ENCODE assay signal across 8 cellular contexts in the genomic region with DNA sequence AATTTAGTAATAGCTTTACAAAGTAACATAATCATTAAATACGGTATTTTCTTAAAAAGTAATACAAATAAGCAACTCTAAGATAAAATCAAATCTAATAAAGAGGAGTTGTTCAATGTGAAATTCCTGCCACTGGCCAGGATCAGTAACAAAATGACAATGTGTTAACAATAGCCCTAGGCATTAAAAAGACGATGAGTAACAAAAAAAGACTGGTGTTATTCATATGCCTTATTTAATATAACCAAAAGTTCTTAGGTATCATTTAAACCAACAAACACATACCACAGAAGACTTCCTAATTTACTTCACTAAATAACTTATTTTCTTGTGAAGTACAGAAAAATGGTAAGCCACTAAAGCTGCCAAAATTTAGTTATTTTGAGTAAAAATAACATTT. TPM values are rescaled to one million over a fixed set of nuclear protein-coding genes. Genes with fewer than 3 reads are reported as not detected.
DNase-seq lines count a peak whose midpoint lies in the region; ATAC-seq, FAIRE-seq and TF ChIP-seq lines count a peak whose summit lies in the region.
"Not testable (repeated sequence)": the region's sequence is repeated elsewhere in the genome, so short reads cannot be mapped to it uniquely, and the experiment has no call there.

No MANE protein-coding gene starts in this region.

- not testable (repeated sequence) for H3K9me3 ChIP-seq in GM12878 (replicated peaks; ENCODE audit: control insufficient read depth, insufficient read depth, low read length); H1 (ENCODE audit: insufficient read depth in 2 of 2, low read depth in 1 of 2, low read length in 1 of 2); small intestine (ENCODE audit: control insufficient read depth, low read depth)

- intact Hi-C loops in GM12878 (cut with micrococcal nuclease; ENCODE audit: unreplicated experiment) = not testable (repeated sequence)

- H2BK20ac ChIP-seq in H1 (ENCODE audit: low read length) = not testable (repeated sequence)

- H3K27ac ChIP-seq in GM12878 (ENCODE audit: control insufficient read depth, insufficient read depth); H1 (ENCODE audit: low read depth, low read length); small intestine (ENCODE audit: low read depth in 1 of 2, low read length in 1 of 2): not testable (repeated sequence)

- H2AK5ac ChIP-seq in H1 (ENCODE audit: low read depth, low read length) = not testable (repeated sequence)

- peak; percentile 59 for FAIRE-seq in A204.1 (lab: Jason Lieb, UNC)
- FAIRE-seq in G401.6 (lab: Jason Lieb, UNC) = peak; percentile 90
- FAIRE-seq in GM12878 (lab: Jason Lieb, UNC) = peak; percentile 7
- peak; percentile 68 for FAIRE-seq in H1 (lab: Jason Lieb, UNC)
- peak; percentile 9 for FAIRE-seq in islet of Langerhans (lab: Jason Lieb, UNC)
- FAIRE-seq in small intestine (lab: Jason Lieb, UNC) = peak; percentile 19

- not testable (repeated sequence) for BruUV-seq in GM12878 (replicated peaks; lab: Mats Ljungman, UMichigan)

- H3K56ac ChIP-seq in H1 (replicated peaks; ENCODE audit: insufficient read length, low read depth, low read length) = not testable (repeated sequence)

- not testable (repeated sequence) for H3K9ac ChIP-seq in GM12878 (ENCODE audit: control insufficient read depth, insufficient read depth, low read length); H1 (replicated peaks in 1 of 4; ENCODE audit: extremely low read depth in 1 of 4, low read depth in 3 of 4, low read length in 3 of 4)

- TF ChIP-seq CTCF in GM12878 (IDR thresholded peaks at IDR 0.05 in 2 of 3, conservative IDR thresholded peaks at IDR 0.05 in 1 of 3; ENCODE audit: control insufficient read depth in 2 of 3, extremely low read depth in 1 of 3, insufficient read depth in 1 of 3, low read depth in 3 of 3, low read length in 3 of 3); H1 (IDR thresholded peaks at IDR 0.05; ENCODE audit: control extremely low read depth in 1 of 3, insufficient read depth in 1 of 3, low read depth in 1 of 3, low read length in 3 of 3): not testable (repeated sequence)

- TF ChIP-seq EP300 in GM12878 (IDR thresholded peaks at IDR 0.05; ENCODE audit: borderline replicate concordance in 1 of 2, control insufficient read depth in 1 of 2, low read depth in 2 of 2, low read length in 2 of 2); H1 (IDR thresholded peaks at IDR 0.05; ENCODE audit: borderline replicate concordance in 1 of 2, low read depth in 2 of 2, low read length in 2 of 2): not testable (repeated sequence)

- not testable (repeated sequence) for H3K23me2 ChIP-seq in H1 (ENCODE audit: low read depth, low read length)

- H4K5ac ChIP-seq in H1 (ENCODE audit: insufficient read length, low read depth, low read length) = not testable (repeated sequence)

- ATAC-seq in GM12878 = not testable (repeated sequence)

- H3K23ac ChIP-seq in H1 (ENCODE audit: insufficient read length) = not testable (repeated sequence)

- SMC1A ChIA-PET in GM12878 (lab: Charles Lee; ENCODE audit: uncharacterized antibody, unreplicated experiment) = not testable (repeated sequence)

- H3K4me1 ChIP-seq in GM12878 (ENCODE audit: control insufficient read depth, insufficient read depth, low read length); H1 (replicated peaks in 1 of 4; ENCODE audit: control insufficient read depth in 3 of 4, insufficient read depth in 4 of 4, low read length in 3 of 4); small intestine (ENCODE audit: control insufficient read depth in 2 of 2, insufficient read depth in 1 of 2, low read depth in 1 of 2, low read length in 1 of 2): not testable (repeated sequence)

- H3K18ac ChIP-seq in H1 (ENCODE audit: extremely low read depth, low read length) = not testable (repeated sequence)

- not testable (repeated sequence) for TF ChIP-seq POLR2A in GM12878 (IDR thresholded peaks at IDR 0.05; ENCODE audit: low read depth, low read length); H1 (IDR thresholded peaks at IDR 0.05; ENCODE audit: control extremely low read depth in 1 of 2, low read depth in 2 of 2, low read length in 2 of 2)

- H2BK15ac ChIP-seq in H1 (ENCODE audit: low read length) = not testable (repeated sequence)

- not testable (repeated sequence) for H3K79me1 ChIP-seq in H1 (ENCODE audit: low read depth, low read length)

- POLR2A ChIA-PET in GM12878 (lab: Charles Lee); H1 (lab: Charles Lee; ENCODE audit: partially characterized antibody): not testable (repeated sequence)

- not testable (repeated sequence) for H4K20me1 ChIP-seq in GM12878 (ENCODE audit: control insufficient read depth, insufficient read depth); H1 (replicated peaks in 1 of 2; ENCODE audit: control insufficient read depth in 1 of 2, insufficient read depth in 2 of 2, low read length in 2 of 2)

- CTCF ChIA-PET in GM12878 (lab: Yijun Ruan, JAX) = interaction anchor here (1.0 kb wide), 1 partner anchor 12 kb away, joined by 4 read pairs; no protein-coding TSS in a partner anchor
- CTCF ChIA-PET in H1 (lab: Charles Lee; ENCODE audit: partially characterized antibody) = not testable (repeated sequence)

- not testable (repeated sequence) for H4K91ac ChIP-seq in H1 (replicated peaks; ENCODE audit: insufficient read length, low read length)

- RAD21 ChIA-PET in GM12878 (lab: Charles Lee; ENCODE audit: unreplicated experiment) = not testable (repeated sequence)

- not testable (repeated sequence) for H2BK5ac ChIP-seq in H1 (ENCODE audit: low read depth, low read length)

- H4K8ac ChIP-seq in H1 (ENCODE audit: extremely low read depth, insufficient read depth, low read length) = not testable (repeated sequence)

- 100% methylated on average over 2 of the region's 2 CpGs for WGBS in GM12878 (ENCODE audit: insufficient coverage, insufficient replicate concordance, low lambda C conversion rate, missing lambda C conversion rate)
- 92% methylated on average over 2 of the region's 2 CpGs; no CpG with 5 or more reads in 1 of the 2 experiments for WGBS in H1 (ENCODE audit: extremely low coverage in 1 of 2, insufficient coverage in 1 of 2, insufficient read length in 1 of 2, insufficient replicate concordance in 2 of 2, low coverage in 1 of 2, low lambda C conversion rate in 2 of 2, missing lambda C conversion rate in 1 of 2), 2 experiments
- WGBS in small intestine, 3 donors = 86 to 93% (median 90%) methylated on average over 2 of the region's 2 CpGs

- DNase-seq in EH (ENCODE audit: low read depth) (peak; percentile 78), M059J (ENCODE audit: low read depth) (peak; percentile 12)
- DNase-seq in GM12878 (ENCODE audit: low read depth, low spot score); H1 (ENCODE audit: low read depth in 1 of 2, low spot score in 2 of 2); small intestine: not testable (repeated sequence)

- not testable (repeated sequence) for H3K4me2 ChIP-seq in GM12878 (ENCODE audit: control insufficient read depth, insufficient read depth); H1 (ENCODE audit: insufficient read depth in 1 of 2, low read depth in 2 of 2, low read length in 2 of 2)

- not testable (repeated sequence) for H3K36me3 ChIP-seq in GM12878 (ENCODE audit: control insufficient read depth in 2 of 2, insufficient read depth in 2 of 2, low read length in 1 of 2); small intestine (ENCODE audit: control insufficient read depth in 2 of 2, insufficient read depth in 2 of 2, low read length in 2 of 2)
- peaks cover 2 to 30% (median 8%) of the 10 kb centered on the region in 4 experiments; a peak in 5 of 8 replicates for H3K36me3 ChIP-seq in H1 (ENCODE audit: control insufficient read depth in 2 of 4, insufficient read depth in 4 of 4, low read length in 3 of 4)

- not testable (repeated sequence) for H3K4me3 ChIP-seq in GM12878; H1 (ENCODE audit: extremely low read depth in 1 of 4, insufficient read depth in 2 of 4, low read depth in 3 of 4, low read length in 4 of 4); small intestine (ENCODE audit: low read depth in 1 of 2, low read length in 2 of 2)

- H3K14ac ChIP-seq in H1 (ENCODE audit: insufficient read length) = not testable (repeated sequence)

- H2BK120ac ChIP-seq in H1 (replicated peaks; ENCODE audit: low read depth, low read length) = not testable (repeated sequence)

- not testable (repeated sequence) for H3K79me2 ChIP-seq in GM12878 (ENCODE audit: control insufficient read depth, insufficient read depth, low read length); H1 (ENCODE audit: control insufficient read depth in 1 of 2, insufficient read depth in 2 of 2, low read length in 2 of 2)

- in situ Hi-C loops in GM12878 (cut with MboI) = not testable (repeated sequence)

- not testable (repeated sequence) for H2BK12ac ChIP-seq in H1 (ENCODE audit: low read depth, low read length)

- not testable (repeated sequence) for H3K27me3 ChIP-seq in GM12878 (replicated peaks in 1 of 2; ENCODE audit: control insufficient read depth in 2 of 2, insufficient read depth in 2 of 2, low read length in 1 of 2); H1 (replicated peaks in 1 of 4; ENCODE audit: control insufficient read depth in 3 of 4, extremely low read depth in 1 of 4, insufficient read depth in 3 of 4, low read length in 3 of 4); small intestine (ENCODE audit: control insufficient read depth in 2 of 2, insufficient read depth in 2 of 2, low read length in 2 of 2)

- H2AFZ ChIP-seq in GM12878 (ENCODE audit: control insufficient read depth, low read depth, low read length); H1 (ENCODE audit: low read length): not testable (repeated sequence)

- not testable (repeated sequence) for TF ChIP-seq RAD21 in GM12878 (IDR thresholded peaks at IDR 0.05; ENCODE audit: insufficient read depth, low read depth, low read length); H1 (IDR thresholded peaks at IDR 0.05 in 1 of 2, conservative IDR thresholded peaks at IDR 0.05 in 1 of 2; ENCODE audit: low read depth in 2 of 2, low read length in 2 of 2)

- H3K4ac ChIP-seq in H1 (replicated peaks; ENCODE audit: insufficient read length, low read depth, low read length) = not testable (repeated sequence)

RNA-seq across cellular contexts. Expression of a gene that starts 11.2 kb away (rescaled TPM):
- total RNA-seq in M059J (2014; rRNA removed; shearing (Covaris generic)) = 21.0 and 29.3 TPM in 2 replicates
- 303 and 305 TPM in 2 replicates for total RNA-seq in GM12878 (2013; cell fraction: nucleolus; rRNA removed)
- total RNA-seq in GM12878 (2014; rRNA removed) (108 and 118 TPM in 2 replicates), GM12878 (2014; rRNA removed; fragmentation: Illumina TruSeq; extraction: Trizol) (58.2 and 66.8 TPM in 2 replicates), GM12878 (2021) (74.5 and 78.9 TPM in 2 replicates)
- polyA plus RNA-seq in GM12878 (2011; ENCODE audit: low read depth) = 18.8 TPM
- polyA plus RNA-seq in GM12878 (2011; rRNA removed) (60.2 and 63.5 TPM in 2 replicates), GM12878 (2014; fragmentation: Illumina TruSeq; extraction: Trizol) (50.2 and 58.6 TPM in 2 replicates), GM12878 (2014; fragmentation: Nextera tagmentation; extraction: Ambion mirVana) (10 to 100 TPM in 1 of 2 experiments, 1 to 10 TPM in 1; 10.0 to 11.8 TPM), GM12878 (2014; rRNA removed) (49.8 and 62.6 TPM in 2 replicates), GM12878 (2016; fragmentation: Nextera tagmentation; extraction: Ambion mirVana) (10 to 100 TPM; 50.4 to 56.9 TPM), H1 (2011; rRNA removed) (42.7 and 46.6 TPM in 2 replicates), small intestine (10 to 100 TPM in 1 of 3 donors, 1 to 10 TPM in 2; 2.4 to 11.5 (median 5.4) TPM)
- 50.2 and 54.1 TPM in 2 replicates for polyA plus RNA-seq in GM12878 (2011; cell fraction: cytosol; rRNA removed)
- polyA plus RNA-seq in GM12878 (2011; cell fraction: nucleus; rRNA removed) = 53.2 and 58.0 TPM in 2 replicates
- 21.6 and 29.4 TPM in 2 replicates for polyA plus RNA-seq in GM12878 (2012)
- 133 and 135 TPM in 2 replicates for polyA minus RNA-seq in GM12878 (2011; rRNA and poly(A)+ RNA removed)
- polyA minus RNA-seq in GM12878 (2011; cell fraction: cytosol; rRNA and poly(A)+ RNA removed) = 44.1 and 56.3 TPM in 2 replicates
- 116 and 187 TPM in 2 replicates for polyA minus RNA-seq in GM12878 (2011; cell fraction: nucleus; rRNA and poly(A)+ RNA removed)
- 107 and 110 TPM in 2 replicates for total RNA-seq in H1 (2021; fragmentation: NEBNext Ultra II Directional; extraction: Animal tissue kit (Norgen Biotek cat#: 25700))
- polyA plus RNA-seq in H1 (2011; cell fraction: cytosol; rRNA removed) = 51.2 TPM
- 56.6 TPM for polyA plus RNA-seq in H1 (2011; cell fraction: nucleus; rRNA removed)
- polyA plus RNA-seq in H1 (2012, experiment 1 of 2) = 31.6 to 44.6 TPM (median 41.4 TPM) in 4 replicates
- 3.1 TPM for polyA plus RNA-seq in H1 (2012, experiment 2 of 2)
- 34.7 TPM for polyA plus RNA-seq in H1 (2013, experiment 1 of 2)
- polyA plus RNA-seq in H1 (2013, experiment 2 of 2) = 35.9 TPM
- polyA minus RNA-seq in H1 (2011; rRNA and poly(A)+ RNA removed) = 173 and 242 TPM in 2 replicates
- 110 TPM for polyA minus RNA-seq in H1 (2011; cell fraction: cytosol; rRNA and poly(A)+ RNA removed)
- polyA minus RNA-seq in H1 (2011; cell fraction: nucleus; rRNA and poly(A)+ RNA removed) = 220 TPM

RNA-seq across cellular contexts. Expression of a gene that starts 25.6 kb away (rescaled TPM):
- total RNA-seq in M059J (2014; rRNA removed; shearing (Covaris generic)) = 0.25 TPM in 1 of 2 replicates, not detected in the other
- total RNA-seq in GM12878 (2013; cell fraction: nucleolus; rRNA removed) = 10.1 and 10.3 TPM in 2 replicates
- total RNA-seq in GM12878 (2014; rRNA removed) (0.49 and 0.85 TPM in 2 replicates), GM12878 (2014; rRNA removed; fragmentation: Illumina TruSeq; extraction: Trizol) (0.28 and 0.31 TPM in 2 replicates), GM12878 (2021) (0.37 and 1.0 TPM in 2 replicates)
- 0.84 TPM for polyA plus RNA-seq in GM12878 (2011; ENCODE audit: low read depth)
- polyA plus RNA-seq in GM12878 (2011; rRNA removed) (28.6 and 30.6 TPM in 2 replicates), GM12878 (2014; fragmentation: Illumina TruSeq; extraction: Trizol) (0.62 and 0.63 TPM in 2 replicates), GM12878 (2014; fragmentation: Nextera tagmentation; extraction: Ambion mirVana) (under 1 TPM; 0.26 to 0.37 TPM), GM12878 (2014; rRNA removed) (0.60 and 1.3 TPM in 2 replicates), GM12878 (2016; fragmentation: Nextera tagmentation; extraction: Ambion mirVana) (under 1 TPM; 0.13 to 0.39 TPM), H1 (2011; rRNA removed) (5.8 and 6.5 TPM in 2 replicates), small intestine (1 to 10 TPM; 4.1 to 9.8 (median 4.9) TPM)
- 28.6 and 28.8 TPM in 2 replicates for polyA plus RNA-seq in GM12878 (2011; cell fraction: cytosol; rRNA removed)
- 77.6 and 89.3 TPM in 2 replicates for polyA plus RNA-seq in GM12878 (2011; cell fraction: nucleus; rRNA removed)
- 0.73 and 1.4 TPM in 2 replicates for polyA plus RNA-seq in GM12878 (2012)
- 26.0 and 27.2 TPM in 2 replicates for polyA minus RNA-seq in GM12878 (2011; rRNA and poly(A)+ RNA removed)
- 7.7 and 7.9 TPM in 2 replicates for polyA minus RNA-seq in GM12878 (2011; cell fraction: cytosol; rRNA and poly(A)+ RNA removed)
- polyA minus RNA-seq in GM12878 (2011; cell fraction: nucleus; rRNA and poly(A)+ RNA removed) = 19.7 and 24.3 TPM in 2 replicates
- 6.1 and 7.0 TPM in 2 replicates for total RNA-seq in H1 (2021; fragmentation: NEBNext Ultra II Directional; extraction: Animal tissue kit (Norgen Biotek cat#: 25700))
- polyA plus RNA-seq in H1 (2011; cell fraction: cytosol; rRNA removed) = 7.4 TPM
- polyA plus RNA-seq in H1 (2011; cell fraction: nucleus; rRNA removed) = 9.2 TPM
- polyA plus RNA-seq in H1 (2012, experiment 1 of 2) = 5.0 to 6.4 TPM (median 5.8 TPM) in 4 replicates
- 1.4 TPM for polyA plus RNA-seq in H1 (2012, experiment 2 of 2)
- 7.2 TPM for polyA plus RNA-seq in H1 (2013, experiment 1 of 2)
- polyA plus RNA-seq in H1 (2013, experiment 2 of 2) = 6.7 TPM
- polyA minus RNA-seq in H1 (2011; rRNA and poly(A)+ RNA removed) = 12.5 and 13.2 TPM in 2 replicates
- 4.8 TPM for polyA minus RNA-seq in H1 (2011; cell fraction: cytosol; rRNA and poly(A)+ RNA removed)
- 9.6 TPM for polyA minus RNA-seq in H1 (2011; cell fraction: nucleus; rRNA and poly(A)+ RNA removed)
